ENCODE assay signal across 8 cellular contexts in genomic region chrX:38768079-38768478, GRCh38. TPM values are rescaled to one million over a fixed set of nuclear protein-coding genes. Genes with fewer than 3 reads are reported as not detected.
DNase-seq lines count a peak whose midpoint lies in the region; ATAC-seq, FAIRE-seq and TF ChIP-seq lines count a peak whose summit lies in the region.

No MANE protein-coding gene starts in this region.

- H3K4me1 ChIP-seq in thoracic aorta (ENCODE audit: control insufficient read depth in 1 of 2, low read depth in 2 of 2), result no peaks in the 10 kb centered on the region

- no peaks in the 10 kb centered on the region for H3K27me3 ChIP-seq in thoracic aorta (replicated peaks; ENCODE audit: insufficient read depth)

- DNase-seq in AG08396 (ENCODE audit: low spot score) (peak; percentile 7), GM18507 (ENCODE audit: extremely low spot score, insufficient read length, low read depth) (no peak), NOMO-1 (lab: John Stamatoyannopoulos, UW; ENCODE audit: unreplicated experiment in 2 of 2) (peak; percentile 26 to 33), fibroblast of mammary gland (ENCODE audit: low read depth) (peak; percentile 45), thoracic aorta (ENCODE audit: low spot score) (no peak)
- no peak for DNase-seq in activated T-cell treated with anti-CD3 and anti-CD28 coated beads, Interleukin-2, amount 50 U/mL, for 48 hours

- H3K9me3 ChIP-seq in thoracic aorta, result no peaks in the 10 kb centered on the region

- H3K4me3 ChIP-seq in fibroblast of mammary gland (ENCODE audit: control insufficient read depth, low read depth, low read length) (no peak overlapping the region), thoracic aorta (no peak overlapping the region)

- H3K27ac ChIP-seq in thoracic aorta, result no peak overlapping the region

- TF ChIP-seq CTCF in fibroblast of mammary gland (conservative IDR thresholded peaks at IDR 0.05; ENCODE audit: control insufficient read depth, insufficient read depth, low read depth, low read length) (peak; percentile 47), thoracic aorta (IDR thresholded peaks at IDR 0.05) (peak; percentile 28)

- H3K36me3 ChIP-seq in thoracic aorta, result no peaks in the 10 kb centered on the region

- ATAC-seq in thoracic aorta (ENCODE audit: insufficient number of reproducible peaks, low FRiP score, low read depth) (no peak), GM18909 (IDR thresholded peaks at IDR 0.05; ENCODE audit: poor library complexity, unreplicated experiment) (no peak), GM18873 (IDR thresholded peaks at IDR 0.05; ENCODE audit: low FRiP score, unreplicated experiment) (no peak)

- FAIRE-seq in GM18507 (lab: Jason Lieb, UNC), result peak; percentile 86

RNA-seq across cellular contexts. Expression of gene MID1IP1, which starts 33.2 kb away (rescaled TPM):
- 10 to 100 TPM; 46.3 to 59.2 TPM for total RNA-seq in thoracic aorta

Comparison
In these comparisons a context has a peak if more than half of its experiments do, and no peak if none do; other contexts are left out.
1. DNase-seq: peak in AG08396 (single experiment), NOMO-1 (2 of 2) and fibroblast of mammary gland (single experiment); none in GM18507 (single experiment), thoracic aorta (single experiment) and activated T-cell treated with anti-CD3 and anti-CD28 coated beads, Interleukin-2, amount 50 U/mL, for 48 hours (0 of 2).